26 cellular contexts compared by ENCODE assay signal in genomic region chr4:169184236-169184635, GRCh38.
DNase-seq lines count a peak whose midpoint lies in the region; ATAC-seq and TF ChIP-seq lines count a peak whose summit lies in the region.
"Had no signal": no experiment of that assay in that cellular context is flagged by ENCODE, and none has a peak within 500 bp of the region (broad histone marks: within the 10 kb centered on the region; RNA-seq: fewer than 3 reads in every experiment).

No MANE protein-coding gene starts in this region.

- TF ChIP-seq CTCF in AG10803 (conservative IDR thresholded peaks at IDR 0.05; ENCODE audit: low read length), result no peak
- no peak for TF ChIP-seq CTCF in HFF-Myc (IDR thresholded peaks at IDR 0.05; ENCODE audit: low read depth, low read length, missing control alignments)
- TF ChIP-seq CTCF in neural progenitor cell (IDR thresholded peaks at IDR 0.05), result no peak

- H3K4me1 Mint-ChIP-seq in neural progenitor cell, result peaks cover 25% of the 10 kb centered on the region
- H3K4me1 Mint-ChIP-seq: activated CD4-positive, alpha-beta T cell treated with anti-CD3 and anti-CD28 coated beads for 36 hours; activated naive CD4-positive, alpha-beta T cell treated with anti-CD3 and anti-CD28 coated beads, Interleukin-2, amount 10 ng/mL, durations not matched to agents 7 days and 5 days had no signal

- H3K36me3 ChIP-seq in neural progenitor cell, result no peaks in the 10 kb centered on the region
- H3K36me3 ChIP-seq: adrenal gland, left ventricle myocardium inferior, transverse colon had no signal

- H3K27me3 ChIP-seq in neural progenitor cell, result no peaks in the 10 kb centered on the region
- H3K27me3 ChIP-seq: adrenal gland, transverse colon had no signal

- peaks cover 19% of the 10 kb centered on the region for H3F3A ChIP-seq in neural progenitor cell (ENCODE audit: low read depth)

- no peak overlapping the region for H2AFZ ChIP-seq in neural progenitor cell (replicated peaks)

- no peaks in the 10 kb centered on the region for H3K9me3 ChIP-seq in neural progenitor cell (ENCODE audit: low read depth)
- H3K9me3 ChIP-seq: adrenal gland, left ventricle myocardium inferior, transverse colon had no signal

- H3K79me2 ChIP-seq in neural progenitor cell (ENCODE audit: low read depth), result peaks cover 66% of the 10 kb centered on the region

- peaks cover 47% of the 10 kb centered on the region for H3K4me1 ChIP-seq in neural progenitor cell

- ATAC-seq in left lobe of liver, result no peak
- ATAC-seq: activated CD4-positive, alpha-beta T cell treated with anti-CD3 and anti-CD28 coated beads for 36 hours; activated CD8-positive, alpha-beta T cell treated with anti-CD3 and anti-CD28 coated beads for 36 hours; Panc1; sciatic nerve had no signal

- no peak overlapping the region for H3K4me3 Mint-ChIP-seq in neural progenitor cell
- H3K4me3 Mint-ChIP-seq: activated CD4-positive, alpha-beta T cell treated with anti-CD3 and anti-CD28 coated beads for 36 hours; activated CD8-positive, alpha-beta T cell treated with anti-CD3 and anti-CD28 coated beads for 36 hours; activated naive CD4-positive, alpha-beta T cell treated with anti-CD3 and anti-CD28 coated beads, Interleukin-2, amount 10 ng/mL, durations not matched to agents 7 days and 5 days had no signal

- peaks cover 14% of the 10 kb centered on the region for H4K20me1 ChIP-seq in neural progenitor cell (ENCODE audit: low read depth)

- H3K9ac ChIP-seq in neural progenitor cell, result no peak overlapping the region

- peaks cover 2% of the 10 kb centered on the region for H3K36me3 Mint-ChIP-seq in neural progenitor cell
- H3K36me3 Mint-ChIP-seq: activated naive CD4-positive, alpha-beta T cell treated with anti-CD3 and anti-CD28 coated beads, Interleukin-2, amount 10 ng/mL, durations not matched to agents 7 days and 5 days; brain had no signal

- H3K4me2 ChIP-seq in neural progenitor cell, result peak overlapping the region; percentile 32

- H3K27ac Mint-ChIP-seq in neural progenitor cell, result no peak overlapping the region
- H3K27ac Mint-ChIP-seq: activated CD4-positive, alpha-beta T cell treated with anti-CD3 and anti-CD28 coated beads for 36 hours; activated CD8-positive, alpha-beta T cell treated with anti-CD3 and anti-CD28 coated beads for 36 hours; activated naive CD4-positive, alpha-beta T cell treated with anti-CD3 and anti-CD28 coated beads, Interleukin-2, amount 10 ng/mL, durations not matched to agents 7 days and 5 days had no signal

- H3K27ac ChIP-seq in neural progenitor cell, result peak overlapping the region; percentile 73
- H3K27ac ChIP-seq: adrenal gland, C4-2B, left ventricle myocardium inferior, transverse colon had no signal

- no peaks in the 10 kb centered on the region for H3K9me3 Mint-ChIP-seq in neural progenitor cell
- H3K9me3 Mint-ChIP-seq: activated CD8-positive, alpha-beta T cell treated with anti-CD3 and anti-CD28 coated beads for 36 hours; activated naive CD4-positive, alpha-beta T cell treated with anti-CD3 and anti-CD28 coated beads, Interleukin-2, amount 10 ng/mL, durations not matched to agents 7 days and 5 days; brain had no signal

- DNase-seq in AG10803 (ENCODE audit: low read depth) (peak; percentile 69), HFF-Myc (ENCODE audit: extremely low read depth, low read depth) (peak; percentile 45), fibroblast of gingiva (ENCODE audit: low read depth) (peak; percentile 44), neural progenitor cell (ENCODE audit: low spot score) (no peak), HT-29 (ENCODE audit: low spot score) (no peak), left lobe of liver (ENCODE audit: low spot score) (no peak), NCI-H146 (lab: John Stamatoyannopoulos, UW) (no peak), DMS114 treated with DMSO at 0.1 percent for 48 hours (lab: John Stamatoyannopoulos, UW; ENCODE audit: unreplicated experiment) (no peak)
- DNase-seq: activated CD4-positive, alpha-beta T cell treated with anti-CD3 and anti-CD28 coated beads for 36 hours; activated CD8-positive, alpha-beta T cell treated with anti-CD3 and anti-CD28 coated beads for 36 hours; activated naive CD4-positive, alpha-beta T cell treated with anti-CD3 and anti-CD28 coated beads, Interleukin-2, amount 10 ng/mL, durations not matched to agents 7 days and 5 days; adrenal gland; COR-L47; DMS79 treated with DMSO at 0.1 percent for 48 hours; GDM1; left ventricle myocardium inferior; NCI-H1417 treated with DMSO at 0.1 percent for 48 hours; NCI-H2081; NCI-H2227 treated with DMSO at 0.1 percent for 48 hours; NCI-H526 treated with DMSO at 0.1 percent for 48 hours; stimulated activated CD4-positive, alpha-beta T cell treated with anti-CD3 and anti-CD28 coated beads, Interleukin-4, amount 100 ng/mL, for 24 hours; transverse colon had no signal

- H3K27me3 Mint-ChIP-seq in neural progenitor cell (ENCODE audit: insufficient read depth, low read depth), result peaks cover 3% of the 10 kb centered on the region
- H3K27me3 Mint-ChIP-seq: activated naive CD4-positive, alpha-beta T cell treated with anti-CD3 and anti-CD28 coated beads, Interleukin-2, amount 10 ng/mL, durations not matched to agents 7 days and 5 days; brain had no signal

- H3K4me3 ChIP-seq in AG10803 (ENCODE audit: low read length) (no peak overlapping the region), HFF-Myc (replicated peaks; ENCODE audit: low read depth, low read length) (no peak overlapping the region), neural progenitor cell (no peak overlapping the region)
- H3K4me3 ChIP-seq: adrenal gland, left ventricle myocardium inferior, transverse colon had no signal

Comparison
In these comparisons a context has a peak if more than half of its experiments do, and no peak if none do; other contexts are left out.
1. DNase-seq: peak in AG10803 (single experiment), HFF-Myc (single experiment) and fibroblast of gingiva (single experiment); none in neural progenitor cell (single experiment), HT-29 (single experiment), left lobe of liver (single experiment), NCI-H146 (single experiment) and DMS114 treated with DMSO at 0.1 percent for 48 hours (single experiment).